25 cellular contexts compared by ENCODE assay signal in the genomic region with DNA sequence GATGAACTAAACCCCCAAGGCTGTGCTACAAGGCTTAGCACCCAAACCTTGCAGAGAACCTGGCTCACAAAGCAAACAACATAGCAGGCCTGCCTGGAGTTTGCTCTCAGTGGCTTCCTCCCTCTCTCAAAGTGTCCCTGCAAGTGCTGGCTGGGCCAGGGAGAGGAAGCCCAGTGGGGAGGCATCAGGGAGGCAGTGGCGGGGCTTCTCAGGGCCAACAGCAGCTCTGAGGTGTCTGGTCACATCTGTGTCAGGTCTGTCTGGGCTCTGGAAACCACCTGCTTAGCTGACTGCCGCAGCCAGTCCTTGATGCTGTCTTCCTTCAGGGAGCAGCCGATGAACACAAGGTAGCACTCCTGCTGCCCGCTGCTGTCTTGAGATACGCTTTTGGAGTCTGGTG. TPM values are rescaled to one million over a fixed set of nuclear protein-coding genes. Genes with fewer than 3 reads are reported as not detected.
DNase-seq lines count a peak whose midpoint lies in the region; ATAC-seq, FAIRE-seq and TF ChIP-seq lines count a peak whose summit lies in the region.
"Had no signal": no experiment of that assay in that cellular context is flagged by ENCODE, and none has a peak within 500 bp of the region (broad histone marks: within the 10 kb centered on the region; RNA-seq: fewer than 3 reads in every experiment).

No MANE protein-coding gene starts in this region.

- H2BK5ac ChIP-seq in neuronal stem cell (ENCODE audit: low read length): no peak overlapping the region

- H2BK12ac ChIP-seq in neuronal stem cell (ENCODE audit: low read length): no peak overlapping the region

- DNase-seq in left cardiac atrium: peak; percentile 10
- DNase-seq in right cardiac atrium: no peak
- DNase-seq in RWPE1 (ENCODE audit: low spot score): no peak
- peak; percentile 13 for DNase-seq in kidney
- no peak for DNase-seq in neuronal stem cell (ENCODE audit: low spot score)
- DNase-seq in HK-2 (ENCODE audit: unreplicated experiment): no peak
- DNase-seq in NK-92 (lab: John Stamatoyannopoulos, UW; ENCODE audit: unreplicated experiment): no peak
- no peak for DNase-seq in WERI-Rb-1
- DNase-seq: 8988T; ACHN; AML-193; BE2C; CD4-positive, alpha-beta T cell; DMS 273 treated with DMSO at 0.1 percent for 48 hours; DMS79; EL; GF-D8; GOT3 had no signal

- FAIRE-seq in kidney (lab: Jason Lieb, UNC): no peak
- FAIRE-seq: A549, D721Med, GM12891, GM18507, H54 had no signal

- no peak overlapping the region for H2AFZ ChIP-seq in neuronal stem cell (ENCODE audit: low read length)

- no peak overlapping the region for H3K9ac ChIP-seq in kidney (ENCODE audit: low read length in 2 of 2)
- no peak overlapping the region for H3K9ac ChIP-seq in neuronal stem cell (ENCODE audit: low read depth, low read length, poor library complexity)
- H3K9ac ChIP-seq: BLaER1 treated with 17β-estradiol and CSF1 and Interleukin-3, amounts not matched to agents 10 nM and 100 nM had no signal

- H3K14ac ChIP-seq in neuronal stem cell (ENCODE audit: low read length): no peak overlapping the region

- TF ChIP-seq CTCF in RWPE1 (conservative IDR thresholded peaks at IDR 0.05; ENCODE audit: low read depth) (no peak), kidney (IDR thresholded peaks at IDR 0.05; ENCODE audit: borderline replicate concordance, extremely low read depth, insufficient read depth) (no peak), WERI-Rb-1 (IDR thresholded peaks at IDR 0.05; ENCODE audit: low read depth, low read length) (no peak)

- POLR2A ChIA-PET in RWPE1 (lab: Yijun Ruan, JAX; ENCODE audit: low non-redundant PET): no interaction called here

- intact Hi-C loops in left cardiac atrium (cut with DNase I): no loop called here
- intact Hi-C loops in right cardiac atrium (cut with DNase I): no loop called here
- intact Hi-C loops in kidney (cut with DNase I): no loop called here

- WGBS in right cardiac atrium: 94% methylated on average over 5 of the region's 5 CpGs
- no CpG with 5 or more reads among the region's 5 CpGs for WGBS in neuronal stem cell (ENCODE audit: extremely low coverage in 2 of 2, insufficient read length in 2 of 2, insufficient replicate concordance in 1 of 2), 2 donors

- H4K8ac ChIP-seq in neuronal stem cell (ENCODE audit: low read depth, low read length): no peak overlapping the region

- no peak overlapping the region for H3K27ac ChIP-seq in right cardiac atrium (ENCODE audit: low read length)
- 0 out of 2 replicates have a peak overlapping the region, but pooled peaks have one; percentile 1 for H3K27ac ChIP-seq in RWPE1
- H3K27ac ChIP-seq in kidney (ENCODE audit: low read depth in 2 of 2, low read length in 2 of 2): no peak overlapping the region
- no peak overlapping the region for H3K27ac ChIP-seq in neuronal stem cell (replicated peaks; ENCODE audit: low read length)
- no peak overlapping the region for H3K27ac ChIP-seq in WERI-Rb-1
- H3K27ac ChIP-seq: A549; BLaER1 treated with 17β-estradiol and CSF1 and Interleukin-3, amounts not matched to agents 10 nM and 100 nM had no signal

- H3K23ac ChIP-seq in neuronal stem cell (ENCODE audit: low read depth, low read length, poor library complexity): peak overlapping the region; percentile 25

- ATAC-seq in left cardiac atrium: no peak
- no peak for ATAC-seq in right cardiac atrium
- ATAC-seq: A549 had no signal

- H3K4ac ChIP-seq in neuronal stem cell (ENCODE audit: low read length): no peak overlapping the region

- no peak overlapping the region for H2BK15ac ChIP-seq in neuronal stem cell (ENCODE audit: low read length)

- H3K79me1 ChIP-seq in neuronal stem cell (ENCODE audit: low read depth, low read length): no peaks in the 10 kb centered on the region

- H3K9me3 ChIP-seq in right cardiac atrium (ENCODE audit: control insufficient read depth, low read length): no peaks in the 10 kb centered on the region
- no peaks in the 10 kb centered on the region for H3K9me3 ChIP-seq in kidney (ENCODE audit: control insufficient read depth in 1 of 2, low read length in 2 of 2)
- no peaks in the 10 kb centered on the region for H3K9me3 ChIP-seq in neuronal stem cell (replicated peaks in 1 of 2; ENCODE audit: control insufficient read depth in 2 of 2, insufficient read depth in 1 of 2, low read depth in 1 of 2, low read length in 2 of 2)
- no peaks in the 10 kb centered on the region for H3K9me3 ChIP-seq in WERI-Rb-1 (ENCODE audit: severe bottlenecking)
- H3K9me3 ChIP-seq: A549, BE2C, HAP-1 had no signal

- H3K27me3 ChIP-seq in right cardiac atrium (ENCODE audit: control insufficient read depth, insufficient read depth) (no peaks in the 10 kb centered on the region), neuronal stem cell (ENCODE audit: control insufficient read depth in 3 of 3, insufficient read depth in 3 of 3, low read depth in 1 of 3, low read length in 3 of 3) (no peaks in the 10 kb centered on the region), WERI-Rb-1 (ENCODE audit: insufficient read depth, low read depth, severe bottlenecking) (no peaks in the 10 kb centered on the region)
- H3K27me3 ChIP-seq: BE2C had no signal

- no peak overlapping the region for H4K91ac ChIP-seq in neuronal stem cell (ENCODE audit: low read depth, low read length, poor library complexity)

- H3K4me2 ChIP-seq in neuronal stem cell (ENCODE audit: insufficient read depth, low read length, poor library complexity, severe bottlenecking): no peak overlapping the region
- H3K4me2 ChIP-seq: A549; BLaER1 treated with 17β-estradiol and CSF1 and Interleukin-3, amounts not matched to agents 10 nM and 100 nM had no signal

- CTCF ChIA-PET in RWPE1 (lab: Yijun Ruan, JAX): interaction anchor here (0.6 kb wide), 1 partner anchor 8 kb away, joined by 4 read pairs; no protein-coding TSS in a partner anchor

- H2AK5ac ChIP-seq in neuronal stem cell (ENCODE audit: low read depth, low read length): no peak overlapping the region

- H3K36me3 ChIP-seq in kidney (ENCODE audit: control insufficient read depth in 1 of 2, insufficient read depth in 2 of 2, low read length in 2 of 2) (peaks cover 41 to 56% of the 10 kb centered on the region in 2 donors), neuronal stem cell (replicated peaks in 1 of 2; ENCODE audit: control insufficient read depth in 2 of 2, insufficient read depth in 2 of 2, low read length in 2 of 2) (peaks cover 13 to 61% of the 10 kb centered on the region in 2 donors), WERI-Rb-1 (peaks cover 7% of the 10 kb centered on the region)
- H3K36me3 ChIP-seq: BE2C had no signal

- no peaks in the 10 kb centered on the region for H3K4me1 ChIP-seq in right cardiac atrium (ENCODE audit: control insufficient read depth, insufficient read depth, low read length)
- no peaks in the 10 kb centered on the region for H3K4me1 ChIP-seq in kidney (ENCODE audit: control insufficient read depth in 1 of 2, insufficient read depth in 1 of 2, low read depth in 1 of 2, low read length in 2 of 2)
- H3K4me1 ChIP-seq in neuronal stem cell (ENCODE audit: control insufficient read depth in 2 of 2, insufficient read depth in 1 of 2, low read depth in 1 of 2, low read length in 2 of 2): no peaks in the 10 kb centered on the region
- H3K4me1 ChIP-seq: A549; BE2C; BLaER1 treated with 17β-estradiol and CSF1 and Interleukin-3, amounts not matched to agents 10 nM and 100 nM; HAP-1 had no signal

- no peak overlapping the region for H2BK120ac ChIP-seq in neuronal stem cell (ENCODE audit: low read depth, low read length)

- no peak overlapping the region for H3K18ac ChIP-seq in neuronal stem cell (ENCODE audit: low read length)

- no peak overlapping the region for H3K4me3 ChIP-seq in right cardiac atrium (ENCODE audit: low read length)
- no peak overlapping the region for H3K4me3 ChIP-seq in kidney (ENCODE audit: low read length in 2 of 2)
- H3K4me3 ChIP-seq in neuronal stem cell (ENCODE audit: low read length in 2 of 2): no peak overlapping the region
- no peak overlapping the region for H3K4me3 ChIP-seq in WERI-Rb-1 (ENCODE audit: low read depth, low read length)
- H3K4me3 ChIP-seq: A549; BLaER1 treated with 17β-estradiol and CSF1 and Interleukin-3, amounts not matched to agents 10 nM and 100 nM; HAP-1 had no signal

RNA-seq across cellular contexts. Expression of a gene that starts 16.7 kb away (rescaled TPM):
- total RNA-seq in left cardiac atrium (under 1 TPM; 0.52 to 0.68 TPM), right cardiac atrium (under 1 TPM in 1 of 4 donors, not detected in 3; 0.29 TPM), kidney (7.6 TPM)
- polyA plus RNA-seq in right cardiac atrium (0.36 TPM), kidney (ENCODE audit: insufficient read depth, low read depth, low replicate concordance) (14.8 TPM)
- polyA plus RNA-seq in neuronal stem cell (2013, experiment 1 of 2): 4.0 TPM
- 3.9 TPM for polyA plus RNA-seq in neuronal stem cell (2013, experiment 2 of 2)

RNA-seq across cellular contexts. Expression of a gene that starts 46.4 kb away (rescaled TPM):
- 10 to 100 TPM; 18.7 to 25.7 TPM for total RNA-seq in left cardiac atrium
- 10 to 100 TPM; 16.6 to 21.1 (median 17.0) TPM for total RNA-seq in right cardiac atrium
- 21.8 TPM for polyA plus RNA-seq in right cardiac atrium
- 59.7 TPM for total RNA-seq in kidney
- 81.1 TPM for polyA plus RNA-seq in kidney (ENCODE audit: insufficient read depth, low read depth, low replicate concordance)
- polyA plus RNA-seq in neuronal stem cell (2013, experiment 1 of 2): 31.8 TPM
- 32.2 TPM for polyA plus RNA-seq in neuronal stem cell (2013, experiment 2 of 2)

RNA-seq across cellular contexts. Expression of a gene that starts 51.2 kb away (rescaled TPM):
- total RNA-seq in left cardiac atrium: 10 to 100 TPM; 39.3 to 44.8 TPM
- total RNA-seq in right cardiac atrium: 10 to 100 TPM; 37.4 to 40.6 (median 38.9) TPM
- polyA plus RNA-seq in right cardiac atrium: 38.1 TPM
- total RNA-seq in kidney: 81.8 TPM
- 92.5 TPM for polyA plus RNA-seq in kidney (ENCODE audit: insufficient read depth, low read depth, low replicate concordance)
- 29.3 TPM for polyA plus RNA-seq in neuronal stem cell (2013, experiment 1 of 2)
- polyA plus RNA-seq in neuronal stem cell (2013, experiment 2 of 2): 30.0 TPM

Comparison
In these comparisons a context has a peak if more than half of its experiments do, and no peak if none do; other contexts are left out.
1. DNase-seq: peak in left cardiac atrium (single experiment) and kidney (single experiment); none in right cardiac atrium (0 of 3), RWPE1 (single experiment), neuronal stem cell (single experiment), HK-2 (single experiment), NK-92 (single experiment) and WERI-Rb-1 (single experiment).